8 cellular contexts compared by ENCODE assay signal in the genomic region with DNA sequence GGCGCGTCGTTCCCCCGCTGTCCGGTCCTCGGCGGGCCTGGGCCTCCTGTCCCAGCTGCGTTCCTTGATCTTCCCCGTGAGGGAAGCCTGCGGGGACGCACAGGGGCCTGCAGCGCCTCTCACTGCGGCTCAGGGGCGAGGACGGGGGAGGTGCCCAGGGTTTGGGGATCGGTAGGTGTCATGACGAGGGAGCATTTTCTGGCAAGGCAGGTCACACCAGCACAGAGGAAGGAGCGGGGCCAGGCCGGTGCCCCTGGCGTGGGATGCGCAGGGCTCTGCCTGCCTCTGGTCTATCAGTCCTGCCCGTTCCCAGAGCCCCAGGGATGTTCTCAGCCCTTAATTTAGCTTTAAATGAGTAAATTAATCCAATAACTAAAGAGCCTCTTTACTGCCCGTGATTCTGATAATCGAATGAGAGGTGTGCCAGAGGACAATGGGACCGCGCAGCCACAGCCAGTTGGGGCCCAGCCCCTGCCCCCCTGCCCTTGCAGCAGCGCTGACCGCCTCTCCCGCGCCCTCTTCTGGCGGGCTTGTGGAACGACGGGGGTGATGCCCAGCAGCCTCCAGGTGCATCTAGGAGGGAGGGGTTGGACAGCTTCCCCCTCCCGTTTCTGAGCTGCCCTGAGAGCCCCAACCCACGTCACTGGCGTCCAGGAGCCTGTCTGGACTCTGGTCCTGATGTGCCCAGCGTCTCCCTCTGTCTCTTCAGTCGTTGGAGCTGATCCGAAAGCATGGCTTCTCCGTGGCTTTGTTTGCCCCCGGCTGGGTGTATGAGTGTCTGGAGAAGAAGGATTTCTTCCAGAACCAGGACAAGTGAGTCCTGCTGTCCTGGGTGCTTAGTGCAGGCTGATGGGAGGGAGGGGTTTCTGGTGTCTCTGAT. TPM values are rescaled to one million over a fixed set of nuclear protein-coding genes. Genes with fewer than 3 reads are reported as not detected.
DNase-seq lines count a peak whose midpoint lies in the region; ATAC-seq and TF ChIP-seq lines count a peak whose summit lies in the region.

No MANE protein-coding gene starts in this region.

- TF ChIP-seq CTCF in fibroblast of villous mesenchyme (IDR thresholded peaks at IDR 0.05; ENCODE audit: insufficient read depth, low read depth, low read length) (peak; percentile 84), prostate gland (IDR thresholded peaks at IDR 0.05) (peak in 3 of 4 experiments; percentile 63 to 74 (median 70))

- whole genome bisulfite sequencing in prostate gland, result 66% methylated on average over 36 of the region's 41 CpGs

- no peaks in the 10 kb centered on the region for H3K9me3 ChIP-seq in prostate gland

- ATAC-seq in HG02759 (IDR thresholded peaks at IDR 0.05; ENCODE audit: unreplicated experiment), result no peak

- H3K27me3 ChIP-seq in prostate gland (replicated peaks; ENCODE audit: insufficient read depth), result no peaks in the 10 kb centered on the region

- no peaks in the 10 kb centered on the region for H3K4me1 ChIP-seq in prostate gland (replicated peaks)

- H3K36me3 ChIP-seq in prostate gland, result peaks cover 0 to 15% of the 10 kb centered on the region in 2 donors

- H3K4me3 ChIP-seq in fibroblast of villous mesenchyme (ENCODE audit: low read depth, low read length) (no peak overlapping the region), prostate gland (no peak overlapping the region)

- intact Hi-C loops in prostate gland (cut with DNase I), result loop anchor here (10.0 kb wide), 1 partner anchor 622 kb away; no protein-coding TSS in a partner anchor

- peak; percentile 20 to 25 for DNase-seq in NOMO-1 (lab: John Stamatoyannopoulos, UW; ENCODE audit: unreplicated experiment in 2 of 2)
- DNase-seq in NOMO-1 treated with dmso at 0.1 percent for 144 hours (lab: John Stamatoyannopoulos, UW; ENCODE audit: unreplicated experiment), result no peak
- DNase-seq in NCI-H774 (lab: John Stamatoyannopoulos, UW), result peak; percentile 42
- peak; percentile 20 for DNase-seq in activated T-cell treated with anti-CD3 and anti-CD28 coated beads for 24 hours (ENCODE audit: low read depth)
- peak; percentile 26 for DNase-seq in fibroblast of villous mesenchyme (ENCODE audit: low read depth)
- no peak for DNase-seq in prostate gland (ENCODE audit: low spot score)
- no peak for DNase-seq in NCI-H2029 (lab: John Stamatoyannopoulos, UW)

- TF ChIP-seq POLR2A in prostate gland (IDR thresholded peaks at IDR 0.05), result no peak

- H3K27ac ChIP-seq in prostate gland, result no peak overlapping the region

RNA-seq across cellular contexts. Expression of a gene that starts 7.9 kb away (rescaled TPM):
- total RNA-seq in fibroblast of villous mesenchyme (9.0 and 11.2 TPM in 2 replicates), prostate gland (10 to 100 TPM; 19.4 to 45.7 TPM)

RNA-seq across cellular contexts. Expression of a gene that starts 58.6 kb away (rescaled TPM):
- 28.3 and 63.5 TPM in 2 replicates for total RNA-seq in fibroblast of villous mesenchyme
- 10 to 100 TPM; 16.3 to 57.9 TPM for total RNA-seq in prostate gland

Comparison
In these comparisons a context has a peak if more than half of its experiments do, and no peak if none do; other contexts are left out.
1. DNase-seq: peak in NOMO-1 (2 of 2), NCI-H774 (single experiment), activated T-cell treated with anti-CD3 and anti-CD28 coated beads for 24 hours (single experiment) and fibroblast of villous mesenchyme (single experiment); none in NOMO-1 treated with dmso at 0.1 percent for 144 hours (single experiment), prostate gland (single experiment) and NCI-H2029 (single experiment).